ENCODE assay signal across 39 cellular contexts in genomic region chrX:40333344-40333743, GRCh38.
"Had no signal": no experiment of that assay in that cellular context is flagged by ENCODE, and none has a peak within 500 bp of the region (broad histone marks: within the 10 kb centered on the region; RNA-seq: fewer than 3 reads in every experiment).

No MANE protein-coding gene starts in this region.

- H3K4me1 Mint-ChIP-seq: activated CD4-positive, alpha-beta T cell treated with anti-CD3 and anti-CD28 coated beads, Interleukin-2, amount 10 ng/mL, durations not matched to agents 24 days and 14 days; activated naive CD8-positive, alpha-beta T cell treated with anti-CD3 and anti-CD28 coated beads, Interleukin-2, amount 10 ng/mL, durations not matched to agents 7 days and 5 days; activated T-helper 17 cell treated with anti-CD3 and anti-CD28 coated beads, Interleukin-2, amount 50 U/mL, for 72 hours; brain; central memory CD8-positive, alpha-beta T cell had no signal

- H3K9me3 ChIP-seq: ascending aorta had no signal

- H3K9me3 Mint-ChIP-seq: activated B cell treated with CpG ODN at 0.5 μM for 24 hours; activated CD4-positive, alpha-beta memory T cell treated with anti-CD3 and anti-CD28 coated beads for 36 hours; activated CD4-positive, alpha-beta T cell treated with anti-CD3 and anti-CD28 coated beads, Interleukin-2, amount 10 ng/mL, durations not matched to agents 24 days and 14 days; activated CD8-positive, alpha-beta T cell treated with anti-CD3 and anti-CD28 coated beads for 36 hours; activated naive CD4-positive, alpha-beta T cell treated with anti-CD3 and anti-CD28 coated beads for 36 hours; activated naive CD4-positive, alpha-beta T cell treated with anti-CD3 and anti-CD28 coated beads, Interleukin-2, amount 50 U/mL, for 72 hours; activated T-cell treated with anti-CD3 and anti-CD28 coated beads, Interleukin-2, amount 50 U/mL, for 4 hours; activated T-cell treated with anti-CD3 and anti-CD28 coated beads, Interleukin-2, amount 50 U/mL, for 72 hours; activated T-helper 1 cell treated with anti-CD3 and anti-CD28 coated beads, Interleukin-12 subunit alpha, Interleukin-12 subunit beta, Interleukin-2, Interleukin-4 antibody, amounts not matched to agents 30 ng/mL and 10 ng/mL and 1 ng/mL, durations not matched to agents 14 hours and 24 hours and 36 hours; activated T-helper 17 cell treated with anti-CD3 and anti-CD28 coated beads, Interleukin-2, amount 50 U/mL, for 72 hours; central memory CD8-positive, alpha-beta T cell; T-helper 1 cell treated with Interleukin-12 subunit alpha and Interleukin-12 subunit beta and Interleukin-4 antibody, amounts not matched to agents 30 μg/mL and 1 μg/mL, for 36 hours; T-helper 2 cell treated with Interferon-gamma antibody and Interleukin-4, amounts not matched to agents 5 μg/mL and 100 μg/mL, for 36 hours had no signal

- FAIRE-seq: bronchial epithelial cell, TTC549 had no signal

- ATAC-seq: activated CD8-positive, alpha-beta T cell treated with anti-CD3 and anti-CD28 coated beads for 36 hours; activated naive CD4-positive, alpha-beta T cell treated with anti-CD3 and anti-CD28 coated beads, Interleukin-2, amount 50 U/mL, for 72 hours; activated naive CD8-positive, alpha-beta T cell treated with anti-CD3 and anti-CD28 coated beads, Interleukin-2, amount 50 U/mL, for 24 hours; activated T-cell treated with anti-CD3 and anti-CD28 coated beads, Interleukin-2, amount 50 U/mL, for 4 hours; activated T-cell treated with anti-CD3 and anti-CD28 coated beads, Interleukin-2, amount 50 U/mL, for 72 hours; activated T-helper 17 cell treated with anti-CD3 and anti-CD28 coated beads, Interleukin-2, amount 50 U/mL, for 72 hours had no signal

- H3K27ac ChIP-seq: ascending aorta, cardiac muscle cell, VCaP had no signal

- H3K27ac Mint-ChIP-seq: activated B cell treated with CpG ODN at 0.5 μM for 24 hours; activated CD4-positive, alpha-beta memory T cell treated with anti-CD3 and anti-CD28 coated beads for 36 hours; activated CD4-positive, alpha-beta T cell treated with anti-CD3 and anti-CD28 coated beads, Interleukin-2, amount 10 ng/mL, durations not matched to agents 24 days and 14 days; activated CD8-positive, alpha-beta T cell treated with anti-CD3 and anti-CD28 coated beads for 36 hours; activated naive CD4-positive, alpha-beta T cell treated with anti-CD3 and anti-CD28 coated beads for 36 hours; activated naive CD4-positive, alpha-beta T cell treated with anti-CD3 and anti-CD28 coated beads, Interleukin-2, amount 50 U/mL, for 72 hours; activated naive CD8-positive, alpha-beta T cell treated with anti-CD3 and anti-CD28 coated beads, Interleukin-2, amount 50 U/mL, for 24 hours; activated T-cell treated with anti-CD3 and anti-CD28 coated beads, Interleukin-2, amount 50 U/mL, for 72 hours; activated T-helper 1 cell treated with anti-CD3 and anti-CD28 coated beads, Interleukin-12 subunit alpha, Interleukin-12 subunit beta, Interleukin-2, Interleukin-4 antibody, amounts not matched to agents 30 ng/mL and 10 ng/mL and 1 ng/mL, durations not matched to agents 14 hours and 24 hours and 36 hours; activated T-helper 17 cell treated with anti-CD3 and anti-CD28 coated beads, Interleukin-2, amount 50 U/mL, for 72 hours; brain; T-helper 1 cell treated with Interleukin-12 subunit alpha and Interleukin-12 subunit beta and Interleukin-4 antibody, amounts not matched to agents 30 μg/mL and 1 μg/mL, for 36 hours; T-helper 2 cell treated with Interferon-gamma antibody and Interleukin-4, amounts not matched to agents 5 μg/mL and 100 μg/mL, for 36 hours had no signal

- H3K4me3 ChIP-seq: ascending aorta, cardiac muscle cell had no signal

- H3K36me3 ChIP-seq: ascending aorta, cardiac muscle cell had no signal

- H3K4me3 Mint-ChIP-seq: activated B cell treated with CpG ODN at 0.5 μM for 24 hours; activated CD4-positive, alpha-beta memory T cell treated with anti-CD3 and anti-CD28 coated beads for 36 hours; activated CD4-positive, alpha-beta T cell treated with anti-CD3 and anti-CD28 coated beads, Interleukin-2, amount 10 ng/mL, durations not matched to agents 24 days and 14 days; activated CD8-positive, alpha-beta T cell treated with anti-CD3 and anti-CD28 coated beads for 36 hours; activated naive CD4-positive, alpha-beta T cell treated with anti-CD3 and anti-CD28 coated beads for 36 hours; activated naive CD8-positive, alpha-beta T cell treated with anti-CD3 and anti-CD28 coated beads, Interleukin-2, amount 10 ng/mL, durations not matched to agents 7 days and 5 days; activated naive CD8-positive, alpha-beta T cell treated with anti-CD3 and anti-CD28 coated beads, Interleukin-2, amount 50 U/mL, for 24 hours; activated T-cell treated with anti-CD3 and anti-CD28 coated beads, Interleukin-2, amount 50 U/mL, for 4 hours; activated T-cell treated with anti-CD3 and anti-CD28 coated beads, Interleukin-2, amount 50 U/mL, for 72 hours; activated T-helper 1 cell treated with anti-CD3 and anti-CD28 coated beads, Interleukin-12 subunit alpha, Interleukin-12 subunit beta, Interleukin-2, Interleukin-4 antibody, amounts not matched to agents 30 ng/mL and 10 ng/mL and 1 ng/mL, durations not matched to agents 14 hours and 24 hours and 36 hours; activated T-helper 17 cell treated with anti-CD3 and anti-CD28 coated beads, Interleukin-2, amount 50 U/mL, for 72 hours; brain; central memory CD8-positive, alpha-beta T cell; T-helper 1 cell treated with Interleukin-12 subunit alpha and Interleukin-12 subunit beta and Interleukin-4 antibody, amounts not matched to agents 30 μg/mL and 1 μg/mL, for 36 hours; T-helper 2 cell treated with Interferon-gamma antibody and Interleukin-4, amounts not matched to agents 5 μg/mL and 100 μg/mL, for 36 hours had no signal

- H3K27me3 ChIP-seq: ascending aorta, cardiac muscle cell had no signal

- H3K27me3 Mint-ChIP-seq: activated B cell treated with CpG ODN at 0.5 μM for 24 hours; activated CD4-positive, alpha-beta memory T cell treated with anti-CD3 and anti-CD28 coated beads for 36 hours; activated CD8-positive, alpha-beta T cell treated with anti-CD3 and anti-CD28 coated beads for 36 hours; activated naive CD8-positive, alpha-beta T cell treated with anti-CD3 and anti-CD28 coated beads, Interleukin-2, amount 10 ng/mL, durations not matched to agents 7 days and 5 days; activated naive CD8-positive, alpha-beta T cell treated with anti-CD3 and anti-CD28 coated beads, Interleukin-2, amount 50 U/mL, for 24 hours; activated T-helper 17 cell treated with anti-CD3 and anti-CD28 coated beads, Interleukin-2, amount 50 U/mL, for 72 hours; central memory CD8-positive, alpha-beta T cell had no signal

- DNase-seq: activated B cell treated with CpG ODN at 0.5 μM for 24 hours; activated CD4-positive, alpha-beta memory T cell treated with anti-CD3 and anti-CD28 coated beads for 36 hours; activated CD4-positive, alpha-beta T cell treated with anti-CD3 and anti-CD28 coated beads for 4 hours; activated CD4-positive, alpha-beta T cell treated with anti-CD3 and anti-CD28 coated beads, Interleukin-2, amount 10 ng/mL, durations not matched to agents 24 days and 14 days; activated CD4-positive, alpha-beta T cell treated with anti-CD3 and anti-CD28 coated beads, Interleukin-2, amount 50 U/mL, for 1 hour; activated CD4-positive, alpha-beta T cell treated with anti-CD3 and anti-CD28 coated beads, Interleukin-2, amount 50 U/mL, for 4 hours; activated CD4-positive, CD25-positive, alpha-beta regulatory T cell treated with anti-CD3 and anti-CD28 coated beads, Interleukin-2, amount 50 U/mL, for 72 hours; activated CD8-positive, alpha-beta memory T cell treated with anti-CD3 and anti-CD28 coated beads, Interleukin-2, amount 50 U/mL, for 4 hours; activated CD8-positive, alpha-beta T cell treated with anti-CD3 and anti-CD28 coated beads for 36 hours; activated effector memory CD4-positive, alpha-beta T cell treated with anti-CD3 and anti-CD28 coated beads, Interleukin-2, amount 50 U/mL, for 16 hours; activated gamma-delta T cell treated with Interleukin-2 at 50 U/mL for 16 hours; activated naive CD4-positive, alpha-beta T cell; activated naive CD4-positive, alpha-beta T cell treated with anti-CD3 and anti-CD28 coated beads for 36 hours; activated naive CD4-positive, alpha-beta T cell treated with anti-CD3 and anti-CD28 coated beads, Interleukin-2, amount 50 U/mL, for 16 hours; activated naive CD8-positive, alpha-beta T cell treated with anti-CD3 and anti-CD28 coated beads, Interleukin-2, amount 10 ng/mL, durations not matched to agents 7 days and 5 days; activated naive CD8-positive, alpha-beta T cell treated with anti-CD3 and anti-CD28 coated beads, Interleukin-2, amount 50 U/mL, for 24 hours; activated T-cell treated with anti-CD3 and anti-CD28 coated beads for 4 hours; activated T-cell treated with anti-CD3 and anti-CD28 coated beads, Interleukin-2, amount 50 U/mL, for 1 hour; activated T-cell treated with anti-CD3 and anti-CD28 coated beads, Interleukin-2, amount 50 U/mL, for 4 hours; activated T-cell treated with anti-CD3 and anti-CD28 coated beads, Interleukin-2, amount 50 U/mL, for 72 hours; amygdala; anterior cingulate cortex; caudate nucleus; cerebellar nuclear complex; T-helper 1 cell; T-helper 2 cell; T-helper 9 cell had no signal

- H3K4me1 ChIP-seq: ascending aorta had no signal

- H3K36me3 Mint-ChIP-seq: activated CD4-positive, alpha-beta memory T cell treated with anti-CD3 and anti-CD28 coated beads for 36 hours; activated naive CD4-positive, alpha-beta T cell treated with anti-CD3 and anti-CD28 coated beads, Interleukin-2, amount 50 U/mL, for 72 hours; brain had no signal
